Comparison of ENCODE assay signal across 29 cellular contexts in genomic region chr6:4932506-4932903, GRCh38.
DNase-seq lines count a peak whose midpoint lies in the region; ATAC-seq and TF ChIP-seq lines count a peak whose summit lies in the region.
"Had no signal": no experiment of that assay in that cellular context is flagged by ENCODE, and none has a peak within 500 bp of the region (broad histone marks: within the 10 kb centered on the region; RNA-seq: fewer than 3 reads in every experiment).

No MANE protein-coding gene starts in this region.

- H3K27ac ChIP-seq in PC-3 (ENCODE audit: low read length): peak overlapping the region; percentile 84
- peak overlapping the region; percentile 48 for H3K27ac ChIP-seq in epithelial cell of prostate
- H3K27ac ChIP-seq in smooth muscle cell (ENCODE audit: low read depth): peak overlapping the region; percentile 72
- H3K27ac ChIP-seq: ascending aorta, gastrocnemius medialis, left lung, tibial artery, VCaP had no signal

- H3K4me1 ChIP-seq in PC-3 (ENCODE audit: insufficient read depth, low read length) (peaks cover 30% of the 10 kb centered on the region), smooth muscle cell (ENCODE audit: low read depth) (peaks cover 22% of the 10 kb centered on the region)

- H3K4me3 Mint-ChIP-seq in activated naive CD4-positive, alpha-beta T cell treated with anti-CD3 and anti-CD28 coated beads, Interleukin-2, amount 50 U/mL, for 24 hours: no peak overlapping the region
- H3K4me3 Mint-ChIP-seq: activated CD4-positive, alpha-beta T cell treated with anti-CD3 and anti-CD28 coated beads, Interleukin-2, amount 10 ng/mL, durations not matched to agents 7 days and 5 days; activated naive CD4-positive, alpha-beta T cell treated with anti-CD3 and anti-CD28 coated beads, Interleukin-2, amount 10 ng/mL, durations not matched to agents 7 days and 5 days; activated T-helper 1 cell treated with anti-CD3 and anti-CD28 coated beads, Interleukin-12 subunit alpha, Interleukin-12 subunit beta, Interleukin-2, Interleukin-4 antibody, amounts not matched to agents 30 ng/mL and 10 ng/mL and 1 ng/mL, durations not matched to agents 14 hours and 24 hours and 36 hours; effector memory CD8-positive, alpha-beta T cell; immature natural killer cell; naive thymus-derived CD4-positive, alpha-beta T cell had no signal

- H3K4me3 ChIP-seq in PC-3 (ENCODE audit: low read length): no peak overlapping the region
- H3K4me3 ChIP-seq in smooth muscle cell: no peak overlapping the region
- H3K4me3 ChIP-seq: ascending aorta, gastrocnemius medialis, left lung, tibial artery had no signal

- H3K4me2 ChIP-seq in PC-3 (ENCODE audit: low read length) (no peak overlapping the region), smooth muscle cell (no peak overlapping the region)

- no peaks in the 10 kb centered on the region for H3K27me3 Mint-ChIP-seq in activated naive CD4-positive, alpha-beta T cell treated with anti-CD3 and anti-CD28 coated beads, Interleukin-2, amount 50 U/mL, for 24 hours
- H3K27me3 Mint-ChIP-seq: activated CD4-positive, alpha-beta T cell treated with anti-CD3 and anti-CD28 coated beads, Interleukin-2, amount 10 ng/mL, durations not matched to agents 7 days and 5 days; activated naive CD4-positive, alpha-beta T cell treated with anti-CD3 and anti-CD28 coated beads, Interleukin-2, amount 10 ng/mL, durations not matched to agents 7 days and 5 days; effector memory CD8-positive, alpha-beta T cell; naive thymus-derived CD4-positive, alpha-beta T cell had no signal

- H3K9me3 ChIP-seq in PC-3 (ENCODE audit: low read length): no peaks in the 10 kb centered on the region
- no peaks in the 10 kb centered on the region for H3K9me3 ChIP-seq in smooth muscle cell (replicated peaks; ENCODE audit: low read depth)
- H3K9me3 ChIP-seq: ascending aorta, BE2C, gastrocnemius medialis, left lung, tibial artery had no signal

- CTCF ChIA-PET in PC-3 (lab: Charles Lee): no interaction called here

- H3K9ac ChIP-seq in PC-3 (ENCODE audit: low read length) (peak overlapping the region; percentile 68; the same call in 1 of the 2 replicates), smooth muscle cell (ENCODE audit: low read depth) (no peak overlapping the region)

- POLR2A ChIA-PET in PC-3 (lab: Charles Lee; ENCODE audit: unreplicated experiment): no interaction called here

- intact Hi-C loops in PC-3 (cut with micrococcal nuclease): no loop called here

- H4K20me1 ChIP-seq in PC-3 (ENCODE audit: low read length) (no peaks in the 10 kb centered on the region), smooth muscle cell (ENCODE audit: low read depth) (peaks cover 99% of the 10 kb centered on the region)

- no peaks in the 10 kb centered on the region for H3K9me2 ChIP-seq in PC-3 (replicated peaks; ENCODE audit: low read length)

- no peaks in the 10 kb centered on the region for H3K9me3 Mint-ChIP-seq in activated naive CD4-positive, alpha-beta T cell treated with anti-CD3 and anti-CD28 coated beads, Interleukin-2, amount 50 U/mL, for 24 hours
- H3K9me3 Mint-ChIP-seq in activated naive CD4-positive, alpha-beta T cell treated with anti-CD3 and anti-CD28 coated beads, Interleukin-2, amount 50 U/mL, for 72 hours: no peaks in the 10 kb centered on the region
- H3K9me3 Mint-ChIP-seq: activated CD4-positive, alpha-beta T cell treated with anti-CD3 and anti-CD28 coated beads, Interleukin-2, amount 10 ng/mL, durations not matched to agents 7 days and 5 days; activated naive CD4-positive, alpha-beta T cell treated with anti-CD3 and anti-CD28 coated beads, Interleukin-2, amount 10 ng/mL, durations not matched to agents 7 days and 5 days; activated T-helper 1 cell treated with anti-CD3 and anti-CD28 coated beads, Interleukin-12 subunit alpha, Interleukin-12 subunit beta, Interleukin-2, Interleukin-4 antibody, amounts not matched to agents 30 ng/mL and 10 ng/mL and 1 ng/mL, durations not matched to agents 14 hours and 24 hours and 36 hours; effector memory CD8-positive, alpha-beta T cell; immature natural killer cell had no signal

- no TSS peak for BruUV-seq in PC-3 (replicated peaks; lab: Mats Ljungman, UMichigan)

- no peak for DNase-seq in activated naive CD4-positive, alpha-beta T cell treated with anti-CD3 and anti-CD28 coated beads, Interleukin-2, amount 50 U/mL, for 72 hours (ENCODE audit: low spot score in 2 of 2)
- DNase-seq in PC-3 (no peak), epithelial cell of prostate (ENCODE audit: low read depth, low spot score) (no peak), smooth muscle cell (lab: John Stamatoyannopoulos, UW; ENCODE audit: unreplicated experiment) (no peak), NCI-H2107 treated with DMSO at 0.1 percent for 48 hours (lab: John Stamatoyannopoulos, UW; ENCODE audit: unreplicated experiment) (no peak), SKM-1 (lab: John Stamatoyannopoulos, UW; ENCODE audit: unreplicated experiment) (no peak)
- no peak for DNase-seq in activated CD4-positive, CD25-positive, alpha-beta regulatory T cell treated with anti-CD3 and anti-CD28 coated beads, Interleukin-2, amount 50 U/mL, for 72 hours
- DNase-seq: activated CD4-positive, alpha-beta T cell treated with anti-CD3 and anti-CD28 coated beads, Interleukin-2, amount 10 ng/mL, durations not matched to agents 7 days and 5 days; activated naive CD4-positive, alpha-beta T cell treated with anti-CD3 and anti-CD28 coated beads, Interleukin-2, amount 10 ng/mL, durations not matched to agents 7 days and 5 days; BE2C; caudate nucleus; cortex of kidney; DMS53; effector memory CD8-positive, alpha-beta T cell; gastrocnemius medialis; hippocampal formation; immature natural killer cell; left lung; naive thymus-derived CD4-positive, alpha-beta T cell; NCI-H1105; NCI-H446; occipital lobe; Right ventricle myocardium superior; stimulated activated naive CD4-positive, alpha-beta T cell treated with Interleukin-2 at 50 U/mL for 16 hours; tibial artery had no signal

- TF ChIP-seq CTCF in PC-3 (conservative IDR thresholded peaks at IDR 0.05; ENCODE audit: low read depth, low read length): no peak
- TF ChIP-seq CTCF in smooth muscle cell (IDR thresholded peaks at IDR 0.05; ENCODE audit: borderline replicate concordance, insufficient read depth, poor library complexity, severe bottlenecking): no peak

- peaks cover 2% of the 10 kb centered on the region for H3K36me3 Mint-ChIP-seq in activated naive CD4-positive, alpha-beta T cell treated with anti-CD3 and anti-CD28 coated beads, Interleukin-2, amount 50 U/mL, for 24 hours
- no peaks in the 10 kb centered on the region for H3K36me3 Mint-ChIP-seq in activated naive CD4-positive, alpha-beta T cell treated with anti-CD3 and anti-CD28 coated beads, Interleukin-2, amount 50 U/mL, for 72 hours

- H2AFZ ChIP-seq in PC-3 (ENCODE audit: low read length) (no peak overlapping the region), smooth muscle cell (ENCODE audit: low read depth) (no peak overlapping the region)

- 86% methylated on average over 6 of the region's 6 CpGs for WGBS in smooth muscle cell (ENCODE audit: low lambda C conversion rate)

- no peaks in the 10 kb centered on the region for H3F3A ChIP-seq in PC-3 (ENCODE audit: low read length, unreplicated experiment)
- H3F3A ChIP-seq in smooth muscle cell (ENCODE audit: low read depth): peaks cover 22% of the 10 kb centered on the region

- H3K79me2 ChIP-seq in PC-3 (ENCODE audit: low read length) (peaks cover 68% of the 10 kb centered on the region), smooth muscle cell (ENCODE audit: low read depth) (peaks cover 76% of the 10 kb centered on the region)

- H3K27ac Mint-ChIP-seq in activated naive CD4-positive, alpha-beta T cell treated with anti-CD3 and anti-CD28 coated beads, Interleukin-2, amount 50 U/mL, for 24 hours: peak overlapping the region; percentile 66
- H3K27ac Mint-ChIP-seq in activated naive CD4-positive, alpha-beta T cell treated with anti-CD3 and anti-CD28 coated beads, Interleukin-2, amount 50 U/mL, for 72 hours: no peak overlapping the region
- H3K27ac Mint-ChIP-seq: activated CD4-positive, alpha-beta T cell treated with anti-CD3 and anti-CD28 coated beads, Interleukin-2, amount 10 ng/mL, durations not matched to agents 7 days and 5 days; activated naive CD4-positive, alpha-beta T cell treated with anti-CD3 and anti-CD28 coated beads, Interleukin-2, amount 10 ng/mL, durations not matched to agents 7 days and 5 days; activated T-helper 1 cell treated with anti-CD3 and anti-CD28 coated beads, Interleukin-12 subunit alpha, Interleukin-12 subunit beta, Interleukin-2, Interleukin-4 antibody, amounts not matched to agents 30 ng/mL and 10 ng/mL and 1 ng/mL, durations not matched to agents 14 hours and 24 hours and 36 hours had no signal

- no peaks in the 10 kb centered on the region for H3K36me3 ChIP-seq in PC-3 (ENCODE audit: low read depth, low read length)
- no peaks in the 10 kb centered on the region for H3K36me3 ChIP-seq in smooth muscle cell (ENCODE audit: low read depth)
- H3K36me3 ChIP-seq: BE2C, gastrocnemius medialis had no signal

- H3K27me3 ChIP-seq in PC-3 (ENCODE audit: low read length) (no peaks in the 10 kb centered on the region), smooth muscle cell (ENCODE audit: low read depth) (no peaks in the 10 kb centered on the region)
- H3K27me3 ChIP-seq: ascending aorta, BE2C, gastrocnemius medialis, left lung, tibial artery had no signal

- H3K4me1 Mint-ChIP-seq in activated naive CD4-positive, alpha-beta T cell treated with anti-CD3 and anti-CD28 coated beads, Interleukin-2, amount 50 U/mL, for 24 hours: peaks cover 66% of the 10 kb centered on the region

- no peak for ATAC-seq in activated naive CD4-positive, alpha-beta T cell treated with anti-CD3 and anti-CD28 coated beads, Interleukin-2, amount 50 U/mL, for 72 hours
- no peak for ATAC-seq in PC-3
- ATAC-seq: effector memory CD8-positive, alpha-beta T cell; gastrocnemius medialis; left lung; naive thymus-derived CD4-positive, alpha-beta T cell had no signal
